1 cellular context compared by ENCODE assay signal in the genomic region with DNA sequence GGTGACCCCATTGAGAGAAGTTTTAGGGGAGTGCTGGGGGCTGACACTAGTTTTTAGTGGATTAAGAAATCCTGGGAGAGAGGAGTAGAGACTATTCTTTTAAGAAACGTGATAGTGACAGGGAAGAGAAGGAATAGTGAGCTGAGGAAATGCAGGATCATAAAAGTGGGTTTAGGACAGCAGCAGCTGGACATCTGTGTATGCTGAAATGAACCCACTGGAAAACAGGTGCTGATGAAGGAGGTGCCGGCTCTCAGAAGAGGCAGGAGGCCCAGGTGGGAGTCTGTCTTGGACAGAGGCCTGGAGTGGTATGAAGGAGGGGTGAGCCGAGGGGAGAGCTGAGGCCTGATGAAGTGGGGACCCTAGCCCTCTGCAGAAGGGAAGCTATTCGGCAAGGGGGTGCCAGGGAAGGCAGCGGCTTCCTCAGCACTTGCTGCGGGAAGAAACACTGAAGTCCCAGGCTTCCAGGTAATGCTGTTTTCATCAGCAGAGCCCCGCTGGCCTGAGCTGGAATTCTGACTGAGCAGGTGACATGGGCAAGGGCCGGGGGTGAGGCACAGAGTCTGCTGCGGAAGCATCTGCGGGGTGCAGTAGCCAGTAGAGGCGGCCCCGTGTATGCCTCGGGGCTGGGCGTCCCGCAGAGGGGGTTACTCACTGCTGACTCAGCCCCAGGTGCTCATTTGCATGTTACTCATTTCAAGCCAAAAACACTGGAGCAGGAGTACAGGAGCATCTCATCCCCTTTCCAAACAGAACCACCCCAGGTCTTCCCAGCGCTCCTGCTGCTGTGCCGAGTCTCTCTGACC.
TF ChIP-seq lines count a peak whose summit lies in the region.

No MANE protein-coding gene starts in this region.

TF ChIP-seq in GM12878, 131 proteins besides CTCF, POLR2A, EP300 and RAD21 (continued from another document):
- TF ChIP-seq, protein P1, sequence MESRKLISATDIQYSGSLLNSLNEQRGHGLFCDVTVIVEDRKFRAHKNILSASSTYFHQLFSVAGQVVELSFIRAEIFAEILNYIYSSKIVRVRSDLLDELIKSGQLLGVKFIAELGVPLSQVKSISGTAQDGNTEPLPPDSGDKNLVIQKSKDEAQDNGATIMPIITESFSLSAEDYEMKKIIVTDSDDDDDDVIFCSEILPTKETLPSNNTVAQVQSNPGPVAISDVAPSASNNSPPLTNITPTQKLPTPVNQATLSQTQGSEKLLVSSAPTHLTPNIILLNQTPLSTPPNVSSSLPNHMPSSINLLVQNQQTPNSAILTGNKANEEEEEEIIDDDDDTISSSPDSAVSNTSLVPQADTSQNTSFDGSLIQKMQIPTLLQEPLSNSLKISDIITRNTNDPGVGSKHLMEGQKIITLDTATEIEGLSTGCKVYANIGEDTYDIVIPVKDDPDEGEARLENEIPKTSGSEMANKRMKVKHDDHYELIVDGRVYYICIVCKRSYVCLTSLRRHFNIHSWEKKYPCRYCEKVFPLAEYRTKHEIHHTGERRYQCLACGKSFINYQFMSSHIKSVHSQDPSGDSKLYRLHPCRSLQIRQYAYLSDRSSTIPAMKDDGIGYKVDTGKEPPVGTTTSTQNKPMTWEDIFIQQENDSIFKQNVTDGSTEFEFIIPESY (IDR thresholded peaks at IDR 0.05) = no peak
- TF ChIP-seq TARDBP (IDR thresholded peaks at IDR 0.05; ENCODE audit: borderline replicate concordance) = no peak
- TF ChIP-seq SMAD5 (IDR thresholded peaks at IDR 0.05; ENCODE audit: low read depth) = no peak
- TF ChIP-seq FOXM1 (IDR thresholded peaks at IDR 0.05; ENCODE audit: low read depth, low read length) = no peak
- peak; percentile 97 for TF ChIP-seq TCF3 (IDR thresholded peaks at IDR 0.05; ENCODE audit: borderline replicate concordance, insufficient read depth, low read depth, low read length)
- TF ChIP-seq RELA (IDR thresholded peaks at IDR 0.05; ENCODE audit: borderline replicate concordance, partially characterized antibody) = no peak
- TF ChIP-seq, protein P2, sequence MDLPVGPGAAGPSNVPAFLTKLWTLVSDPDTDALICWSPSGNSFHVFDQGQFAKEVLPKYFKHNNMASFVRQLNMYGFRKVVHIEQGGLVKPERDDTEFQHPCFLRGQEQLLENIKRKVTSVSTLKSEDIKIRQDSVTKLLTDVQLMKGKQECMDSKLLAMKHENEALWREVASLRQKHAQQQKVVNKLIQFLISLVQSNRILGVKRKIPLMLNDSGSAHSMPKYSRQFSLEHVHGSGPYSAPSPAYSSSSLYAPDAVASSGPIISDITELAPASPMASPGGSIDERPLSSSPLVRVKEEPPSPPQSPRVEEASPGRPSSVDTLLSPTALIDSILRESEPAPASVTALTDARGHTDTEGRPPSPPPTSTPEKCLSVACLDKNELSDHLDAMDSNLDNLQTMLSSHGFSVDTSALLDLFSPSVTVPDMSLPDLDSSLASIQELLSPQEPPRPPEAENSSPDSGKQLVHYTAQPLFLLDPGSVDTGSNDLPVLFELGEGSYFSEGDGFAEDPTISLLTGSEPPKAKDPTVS (IDR thresholded peaks at IDR 0.05; ENCODE audit: low read depth, low read length) = no peak
- TF ChIP-seq SPI1 (IDR thresholded peaks at IDR 0.05; ENCODE audit: borderline replicate concordance, insufficient read depth, low read depth, low read length) = no peak
- no peak for TF ChIP-seq MYB (IDR thresholded peaks at IDR 0.05; ENCODE audit: borderline replicate concordance, low read depth, low read length)
- TF ChIP-seq BMI1 (IDR thresholded peaks at IDR 0.05; ENCODE audit: borderline replicate concordance) = no peak
- no peak for TF ChIP-seq HDGF (IDR thresholded peaks at IDR 0.05)
- TF ChIP-seq, protein P3, sequence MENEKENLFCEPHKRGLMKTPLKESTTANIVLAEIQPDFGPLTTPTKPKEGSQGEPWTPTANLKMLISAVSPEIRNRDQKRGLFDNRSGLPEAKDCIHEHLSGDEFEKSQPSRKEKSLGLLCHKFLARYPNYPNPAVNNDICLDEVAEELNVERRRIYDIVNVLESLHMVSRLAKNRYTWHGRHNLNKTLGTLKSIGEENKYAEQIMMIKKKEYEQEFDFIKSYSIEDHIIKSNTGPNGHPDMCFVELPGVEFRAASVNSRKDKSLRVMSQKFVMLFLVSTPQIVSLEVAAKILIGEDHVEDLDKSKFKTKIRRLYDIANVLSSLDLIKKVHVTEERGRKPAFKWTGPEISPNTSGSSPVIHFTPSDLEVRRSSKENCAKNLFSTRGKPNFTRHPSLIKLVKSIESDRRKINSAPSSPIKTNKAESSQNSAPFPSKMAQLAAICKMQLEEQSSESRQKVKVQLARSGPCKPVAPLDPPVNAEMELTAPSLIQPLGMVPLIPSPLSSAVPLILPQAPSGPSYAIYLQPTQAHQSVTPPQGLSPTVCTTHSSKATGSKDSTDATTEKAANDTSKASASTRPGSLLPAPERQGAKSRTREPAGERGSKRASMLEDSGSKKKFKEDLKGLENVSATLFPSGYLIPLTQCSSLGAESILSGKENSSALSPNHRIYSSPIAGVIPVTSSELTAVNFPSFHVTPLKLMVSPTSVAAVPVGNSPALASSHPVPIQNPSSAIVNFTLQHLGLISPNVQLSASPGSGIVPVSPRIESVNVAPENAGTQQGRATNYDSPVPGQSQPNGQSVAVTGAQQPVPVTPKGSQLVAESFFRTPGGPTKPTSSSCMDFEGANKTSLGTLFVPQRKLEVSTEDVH (IDR thresholded peaks at IDR 0.05; ENCODE audit: low read depth, partially characterized antibody) = no peak
